ENCODE assay signal across 8 cellular contexts in genomic region chr9:128203024-128203841, GRCh38. TPM values are rescaled to one million over a fixed set of nuclear protein-coding genes. Genes with fewer than 3 reads are reported as not detected.
DNase-seq lines count a peak whose midpoint lies in the region; ATAC-seq, FAIRE-seq and TF ChIP-seq lines count a peak whose summit lies in the region.

DNM1 (plus strand) TSS chr9:128203379; CDS start chr9:128203471, 92 bp downstream.

- H3K27me3 Mint-ChIP-seq in HFFc6 (ENCODE audit: insufficient read depth) = peaks cover 1% of the 10 kb centered on the region; the same call in 1 of the 2 replicates

- peak within 1 kb of the TSS; percentile 92 for H3K4me2 ChIP-seq in smooth muscle cell

- H3K79me2 ChIP-seq in smooth muscle cell (ENCODE audit: low read depth) = peaks cover 5% of the 10 kb centered on the region

- H3K4me3 Mint-ChIP-seq in HFFc6 = peak within 1 kb of the TSS; percentile 89

- no peaks in the 10 kb centered on the region for H3K9me3 ChIP-seq in WERI-Rb-1 (ENCODE audit: severe bottlenecking)
- no peaks in the 10 kb centered on the region for H3K9me3 ChIP-seq in smooth muscle cell (replicated peaks; ENCODE audit: low read depth)

- ATAC-seq in GM21786 (IDR thresholded peaks at IDR 0.05; ENCODE audit: unreplicated experiment) = no peak

- H2AFZ ChIP-seq in smooth muscle cell (ENCODE audit: low read depth) = peak within 1 kb of the TSS; percentile 75

- H3K36me3 Mint-ChIP-seq in HFFc6 (ENCODE audit: low read depth) = peaks cover 5% of the 10 kb centered on the region; the same call in 1 of the 2 replicates

- DNase-seq in GM03348 (ENCODE audit: low spot score) = peak; percentile 99
- DNase-seq in HFFc6 = peak; percentile 25
- DNase-seq in NCI-H1105 (lab: John Stamatoyannopoulos, UW) = peak; percentile 48
- DNase-seq in WERI-Rb-1 = peak; percentile 77
- DNase-seq in bronchial epithelial cell (ENCODE audit: low read depth) = peak; percentile 21
- peak; percentile 71 for DNase-seq in inferior parietal cortex (ENCODE audit: extremely low spot score)
- peak; percentile 21 for DNase-seq in smooth muscle cell (lab: John Stamatoyannopoulos, UW; ENCODE audit: unreplicated experiment)

- H3K27me3 ChIP-seq in WERI-Rb-1 (ENCODE audit: insufficient read depth, low read depth, severe bottlenecking) (no peaks in the 10 kb centered on the region), bronchial epithelial cell (ENCODE audit: control insufficient read depth, insufficient read depth, low read length) (peaks cover 2% of the 10 kb centered on the region), smooth muscle cell (ENCODE audit: low read depth) (no peaks in the 10 kb centered on the region)

- peaks cover 37% of the 10 kb centered on the region for H3K4me1 Mint-ChIP-seq in HFFc6 (ENCODE audit: low read depth)

- no peaks in the 10 kb centered on the region; the same call in 1 of the 2 replicates for H3K9me3 Mint-ChIP-seq in HFFc6

- no peak for FAIRE-seq in bronchial epithelial cell (lab: Jason Lieb, UNC)

- H3K27ac Mint-ChIP-seq in HFFc6 = peak within 1 kb of the TSS; percentile 54; the same call in 1 of the 2 replicates

- H3K9ac ChIP-seq in smooth muscle cell (ENCODE audit: low read depth) = peak within 1 kb of the TSS; percentile 21

- H3K36me3 ChIP-seq in WERI-Rb-1 = peaks cover 35% of the 10 kb centered on the region
- no peaks in the 10 kb centered on the region for H3K36me3 ChIP-seq in bronchial epithelial cell (ENCODE audit: control insufficient read depth, insufficient read depth, low read length)
- H3K36me3 ChIP-seq in smooth muscle cell (ENCODE audit: low read depth) = no peaks in the 10 kb centered on the region

- peaks cover 29% of the 10 kb centered on the region for H4K20me1 ChIP-seq in smooth muscle cell (ENCODE audit: low read depth)

- peaks cover 8% of the 10 kb centered on the region for H3F3A ChIP-seq in smooth muscle cell (ENCODE audit: low read depth)

- peak within 1 kb of the TSS; percentile 88 for H3K4me3 ChIP-seq in WERI-Rb-1 (ENCODE audit: low read depth, low read length)
- H3K4me3 ChIP-seq in bronchial epithelial cell (ENCODE audit: low read depth, low read length) = peak within 1 kb of the TSS; percentile 48
- peak within 1 kb of the TSS; percentile 89 for H3K4me3 ChIP-seq in smooth muscle cell

- TF ChIP-seq CTCF in HFFc6 (IDR thresholded peaks at IDR 0.05) (peak; percentile 93), WERI-Rb-1 (IDR thresholded peaks at IDR 0.05; ENCODE audit: low read depth, low read length) (peak; percentile 85), bronchial epithelial cell (IDR thresholded peaks at IDR 0.05; ENCODE audit: insufficient read depth, low read length, severe bottlenecking) (peak; percentile 67), smooth muscle cell (IDR thresholded peaks at IDR 0.05; ENCODE audit: borderline replicate concordance, insufficient read depth, poor library complexity, severe bottlenecking) (peak; percentile 82)

- H3K4me1 ChIP-seq in smooth muscle cell (ENCODE audit: low read depth) = peaks cover 14% of the 10 kb centered on the region

- 2% methylated on average over 57 of the region's 91 CpGs for whole genome bisulfite sequencing in smooth muscle cell (ENCODE audit: low lambda C conversion rate)

- H3K27ac ChIP-seq in WERI-Rb-1 = peak within 1 kb of the TSS; percentile 98
- peak within 1 kb of the TSS; percentile 45 for H3K27ac ChIP-seq in smooth muscle cell (ENCODE audit: low read depth)

RNA-seq across cellular contexts. Expression of gene DNM1, which starts in this region (rescaled TPM):
- 10 to 100 TPM; 17.4 to 38.2 (median 32.7) TPM for total RNA-seq in HFFc6 (2021; fragmentation: NEBNext Ultra II Directional; extraction: Animal tissue kit (Norgen Biotek cat#: 25700))
- total RNA-seq in bronchial epithelial cell (0.53 and 0.77 TPM in 2 replicates), smooth muscle cell (25.3 and 29.7 TPM in 2 replicates)
- 48.9 and 50.7 TPM in 2 replicates for polyA plus RNA-seq in smooth muscle cell

Comparison
In these comparisons a context has a peak if more than half of its experiments do, and no peak if none do; other contexts are left out.
1. RNA of gene DNM1 (total RNA-seq): 17.4 to 38.2 TPM in HFFc6 and 25.3 to 29.7 TPM in smooth muscle cell; 0.53 to 0.77 TPM in bronchial epithelial cell; every median in the first group is over 10 times any median in the second.
2. Peak in DNase-seq and H3K4me3 ChIP-seq in bronchial epithelial cell; RNA of the gene not detected or under 1 TPM.
3. DNase-seq: peak in every context shown above with its lines; median percentile 99 in GM03348; 77 in WERI-Rb-1; 71 in inferior parietal cortex; 48 in NCI-H1105; 25 in HFFc6; 21 in bronchial epithelial cell; 21 in smooth muscle cell.
4. Peak in every context shown above with its lines, with median percentiles within 50 percentile points of each other: CTCF ChIP-seq and H3K4me3 ChIP-seq.